Comparison of ENCODE assay signal across 9 cellular contexts in the genomic region with DNA sequence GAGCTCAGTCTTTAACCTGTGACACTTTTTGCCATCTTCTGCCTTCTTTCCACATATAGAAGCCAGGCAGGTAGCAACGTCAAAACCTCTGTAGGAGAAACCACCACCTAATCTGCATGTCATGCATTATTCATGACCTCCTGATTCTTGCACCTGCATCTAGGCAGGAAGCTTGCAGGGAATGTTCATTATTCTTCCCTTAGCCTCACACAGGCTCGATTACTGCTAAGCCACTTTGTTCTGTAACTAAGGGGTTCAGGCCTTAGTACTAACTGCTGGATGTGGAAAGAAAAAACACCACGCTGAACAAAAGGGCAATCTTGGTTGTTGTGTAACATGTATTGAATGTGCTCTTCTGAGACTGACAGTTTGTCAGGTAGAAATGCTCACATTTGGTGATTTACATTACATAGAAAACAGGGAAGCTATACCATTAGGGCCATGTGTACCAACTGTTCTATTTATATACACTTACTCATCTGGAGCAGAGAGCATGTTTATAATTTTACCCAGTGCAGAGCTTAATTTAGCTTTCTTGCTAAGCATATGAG.
DNase-seq lines count a peak whose midpoint lies in the region; TF ChIP-seq lines count a peak whose summit lies in the region.
"Had no signal": no experiment of that assay in that cellular context is flagged by ENCODE, and none has a peak within 500 bp of the region (broad histone marks: within the 10 kb centered on the region; RNA-seq: fewer than 3 reads in every experiment).

No MANE protein-coding gene starts in this region.

- peaks cover 8% of the 10 kb centered on the region for H3K9me3 ChIP-seq in endodermal cell (ENCODE audit: control insufficient read depth, low read length)
- H3K9me3 ChIP-seq in MM.1S (replicated peaks; ENCODE audit: insufficient read depth, low read length): no peaks in the 10 kb centered on the region

- peaks cover 7% of the 10 kb centered on the region for H3K4me1 ChIP-seq in endodermal cell (ENCODE audit: control insufficient read depth, insufficient read depth, low read length)
- no peaks in the 10 kb centered on the region for H3K4me1 ChIP-seq in MM.1S (ENCODE audit: low read length)

- H3K36me3 ChIP-seq in endodermal cell (ENCODE audit: control insufficient read depth, insufficient read depth, low read length): no peaks in the 10 kb centered on the region
- no peaks in the 10 kb centered on the region for H3K36me3 ChIP-seq in MM.1S (replicated peaks; ENCODE audit: insufficient read depth, low read length)

- 14 to 27% methylated on average over 2 to 3 of the region's 3 CpGs for WGBS in endodermal cell (ENCODE audit: insufficient coverage in 1 of 2, insufficient read length in 1 of 2), 2 experiments

- peaks cover 23% of the 10 kb centered on the region for H3K27me3 Mint-ChIP-seq in endodermal cell (ENCODE audit: insufficient read depth)

- no peaks in the 10 kb centered on the region for H3K9me2 ChIP-seq in MM.1S (replicated peaks; ENCODE audit: insufficient read depth, low read length)

- no peak overlapping the region for H3K9ac ChIP-seq in endodermal cell (ENCODE audit: extremely low read depth, low read length, poor library complexity, severe bottlenecking)
- no peak overlapping the region for H3K9ac ChIP-seq in MM.1S (ENCODE audit: low read length)

- H3K9me3 Mint-ChIP-seq in endodermal cell: no peaks in the 10 kb centered on the region

- no peaks in the 10 kb centered on the region for H3K36me3 Mint-ChIP-seq in endodermal cell (ENCODE audit: low read depth)

- H3K4me1 Mint-ChIP-seq in endodermal cell: peaks cover 54% of the 10 kb centered on the region

- DNase-seq in DMS 273 (lab: John Stamatoyannopoulos, UW; ENCODE audit: unreplicated experiment) (peak; percentile 21), DMS 273 treated with DMSO at 0.1 percent for 48 hours (lab: John Stamatoyannopoulos, UW) (no peak), NCI-H1417 treated with DMSO at 0.1 percent for 48 hours (lab: John Stamatoyannopoulos, UW) (peak; percentile 56), endodermal cell (peak; percentile 61), retinal pigment epithelial cell (ENCODE audit: low read depth) (peak; percentile 24), GM10266 (ENCODE audit: extremely low spot score) (no peak), DMS53 (lab: John Stamatoyannopoulos, UW) (no peak), MM.1S (no peak)

- no peak overlapping the region for H3K4me2 ChIP-seq in MM.1S (ENCODE audit: low read depth, low read length)

- H3K27me3 ChIP-seq in endodermal cell (ENCODE audit: control insufficient read depth, insufficient read depth, low read length, poor library complexity, severe bottlenecking) (peaks cover 69% of the 10 kb centered on the region), MM.1S (replicated peaks; ENCODE audit: insufficient read depth, low read length) (no peaks in the 10 kb centered on the region)

- no peak overlapping the region for H3K27ac Mint-ChIP-seq in endodermal cell

- H3K4me3 ChIP-seq in endodermal cell (ENCODE audit: low read length) (no peak overlapping the region), retinal pigment epithelial cell (ENCODE audit: low read length) (no peak overlapping the region), MM.1S (ENCODE audit: low read length) (no peak overlapping the region)

- no peak for TF ChIP-seq CTCF in endodermal cell (conservative IDR thresholded peaks at IDR 0.05)
- no peak for TF ChIP-seq CTCF in retinal pigment epithelial cell (conservative IDR thresholded peaks at IDR 0.05; ENCODE audit: low read depth, low read length)
- no peak for TF ChIP-seq CTCF in GM10266 (IDR thresholded peaks at IDR 0.05; ENCODE audit: control insufficient read depth, insufficient read depth, low read depth, missing control alignments)
- no peak for TF ChIP-seq CTCF in MM.1S (IDR thresholded peaks at IDR 0.05; ENCODE audit: low read length)

- H3K4me3 Mint-ChIP-seq in endodermal cell: no peak overlapping the region

- no peak overlapping the region for H2AFZ ChIP-seq in MM.1S (ENCODE audit: low read length)

- H3K27ac ChIP-seq in endodermal cell (ENCODE audit: low read depth, low read length): peak overlapping the region; percentile 96
- H3K27ac ChIP-seq in MM.1S (ENCODE audit: low read length): no peak overlapping the region
- H3K27ac ChIP-seq: 22Rv1 had no signal

- no peaks in the 10 kb centered on the region for H3K79me2 ChIP-seq in MM.1S (ENCODE audit: low read length)

- no peaks in the 10 kb centered on the region for H3F3A ChIP-seq in MM.1S (ENCODE audit: insufficient read depth, low read length)

- H4K20me1 ChIP-seq in MM.1S (ENCODE audit: insufficient read depth, low read length): no peaks in the 10 kb centered on the region

Comparison
In these comparisons a context has a peak if more than half of its experiments do, and no peak if none do; other contexts are left out.
1. DNase-seq: peak in DMS 273 (single experiment), NCI-H1417 treated with DMSO at 0.1 percent for 48 hours (single experiment), endodermal cell (single experiment) and retinal pigment epithelial cell (single experiment); none in DMS 273 treated with DMSO at 0.1 percent for 48 hours (single experiment), GM10266 (single experiment), DMS53 (single experiment) and MM.1S (single experiment).